Comparison of ENCODE assay signal across 13 cellular contexts in the genomic region with DNA sequence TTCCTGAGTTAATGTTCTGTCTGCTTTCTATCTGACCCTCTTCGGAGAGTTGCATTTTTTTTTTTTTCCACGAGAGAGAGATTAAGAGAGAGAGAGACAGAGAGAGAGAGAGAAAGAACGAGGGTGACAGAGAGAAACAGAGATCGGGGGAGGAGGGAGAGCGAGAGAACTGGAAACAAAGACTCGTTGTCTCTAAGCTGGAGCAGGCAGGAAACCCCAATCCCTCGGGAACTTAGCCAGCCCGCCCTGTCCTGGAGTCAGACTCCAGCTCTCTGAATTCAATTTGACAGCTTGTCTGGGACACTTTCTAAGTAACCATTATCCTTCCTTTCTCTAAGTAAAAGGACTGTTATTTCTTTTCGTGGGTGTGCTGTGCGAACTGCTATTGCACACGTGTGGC.
DNase-seq lines count a peak whose midpoint lies in the region; ATAC-seq and TF ChIP-seq lines count a peak whose summit lies in the region.
"Had no signal": no experiment of that assay in that cellular context is flagged by ENCODE, and none has a peak within 500 bp of the region (broad histone marks: within the 10 kb centered on the region; RNA-seq: fewer than 3 reads in every experiment).

No MANE protein-coding gene starts in this region.

- H3K36me3 Mint-ChIP-seq in glutamatergic neuron (ENCODE audit: unreplicated experiment) (no peaks in the 10 kb centered on the region), neural crest cell (ENCODE audit: low read depth) (no peaks in the 10 kb centered on the region)

- POLR2A ChIA-PET in SK-N-SH (lab: Yijun Ruan, JAX) = no interaction called here

- no peaks in the 10 kb centered on the region for H4K20me1 ChIP-seq in SK-N-SH (ENCODE audit: insufficient read depth)

- no peak for ATAC-seq in GM21576 (IDR thresholded peaks at IDR 0.05; ENCODE audit: unreplicated experiment)
- ATAC-seq: mucosa of descending colon had no signal

- H3K4me1 Mint-ChIP-seq in glutamatergic neuron (ENCODE audit: low read depth, unreplicated experiment) = peaks cover 8% of the 10 kb centered on the region
- H3K4me1 Mint-ChIP-seq in neural crest cell = peaks cover 43% of the 10 kb centered on the region

- H3K9me3 ChIP-seq in BE2C = no peaks in the 10 kb centered on the region
- no peaks in the 10 kb centered on the region for H3K9me3 ChIP-seq in SK-N-SH
- H3K9me3 ChIP-seq: mucosa of descending colon had no signal

- no peaks in the 10 kb centered on the region for H3K9me2 ChIP-seq in SK-N-SH

- WGBS in SK-N-SH (ENCODE audit: low lambda C conversion rate) = 22% methylated on average over 11 of the region's 11 CpGs

- H3K27me3 Mint-ChIP-seq in glutamatergic neuron (ENCODE audit: unreplicated experiment) (peaks cover 2% of the 10 kb centered on the region), neural crest cell (ENCODE audit: low read depth) (no peaks in the 10 kb centered on the region)
- H3K27me3 Mint-ChIP-seq: activated T-cell treated with anti-CD3 and anti-CD28 coated beads, Interleukin-2, amount 50 U/mL, for 24 hours; CD4-positive, CD25-positive, alpha-beta regulatory T cell had no signal

- peak overlapping the region in 1 of 2 experiments; percentile 69; a peak in 2 of 4 replicates for H3K27ac ChIP-seq in SK-N-SH (ENCODE audit: low read depth in 2 of 2, low read length in 1 of 2)

- peak; percentile 68 for DNase-seq in BE2C
- no peak for DNase-seq in SK-N-SH
- peak; percentile 72 for DNase-seq in glutamatergic neuron
- DNase-seq in neural crest cell (ENCODE audit: low read depth, low spot score) = peak; percentile 38
- no peak for DNase-seq in stimulated activated CD4-positive, alpha-beta T cell treated with anti-CD3 and anti-CD28 coated beads, Interleukin-15, amount 100 ng/mL, for 24 hours
- no peak for DNase-seq in iPS-NIHi11 (ENCODE audit: low spot score)
- DNase-seq in activated CD4-positive, CD25-positive, alpha-beta regulatory T cell treated with anti-CD3 and anti-CD28 coated beads, Interleukin-2, amount 50 U/mL, for 72 hours = no peak
- DNase-seq: activated T-cell treated with anti-CD3 and anti-CD28 coated beads, Interleukin-2, amount 50 U/mL, for 24 hours; CD4-positive, CD25-positive, alpha-beta regulatory T cell; HFFc6; mucosa of descending colon; NCI-H2171 had no signal

- no peak for TF ChIP-seq EP300 in SK-N-SH (IDR thresholded peaks at IDR 0.05; ENCODE audit: borderline replicate concordance in 1 of 2, low read depth in 1 of 2, low read length in 1 of 2)

- H3K79me2 ChIP-seq in SK-N-SH (ENCODE audit: insufficient read depth) = no peaks in the 10 kb centered on the region

- H3K9ac ChIP-seq in SK-N-SH = peak overlapping the region; percentile 42; the same call in 1 of the 2 replicates

- H3K27me3 ChIP-seq in BE2C (no peaks in the 10 kb centered on the region), SK-N-SH (ENCODE audit: insufficient read depth) (no peaks in the 10 kb centered on the region)

- peak overlapping the region; percentile 16 for H3K4me3 Mint-ChIP-seq in glutamatergic neuron (ENCODE audit: unreplicated experiment)
- H3K4me3 Mint-ChIP-seq in neural crest cell = no peak overlapping the region
- H3K4me3 Mint-ChIP-seq: activated T-cell treated with anti-CD3 and anti-CD28 coated beads, Interleukin-2, amount 50 U/mL, for 24 hours; CD4-positive, CD25-positive, alpha-beta regulatory T cell; HFFc6 had no signal

- peaks cover 3% of the 10 kb centered on the region for H3F3A ChIP-seq in SK-N-SH (replicated peaks; ENCODE audit: insufficient read depth)

- H3K4me1 ChIP-seq in BE2C = peaks cover 5% of the 10 kb centered on the region
- H3K4me1 ChIP-seq in SK-N-SH (ENCODE audit: control insufficient read depth in 1 of 2, insufficient read depth in 2 of 2, low read depth in 1 of 2, low read length in 1 of 2) = peaks cover 0 to 16% of the 10 kb centered on the region in 2 experiments; a peak in 3 of 4 replicates

- TF ChIP-seq RAD21 in SK-N-SH (IDR thresholded peaks at IDR 0.05; ENCODE audit: low read length) = no peak

- H3K27ac Mint-ChIP-seq in glutamatergic neuron (ENCODE audit: unreplicated experiment) = peak overlapping the region; percentile 71
- H3K27ac Mint-ChIP-seq in neural crest cell (ENCODE audit: unreplicated experiment) = peak overlapping the region; percentile 86
- H3K27ac Mint-ChIP-seq: activated T-cell treated with anti-CD3 and anti-CD28 coated beads, Interleukin-2, amount 50 U/mL, for 24 hours; HFFc6 had no signal

- H3K9me3 Mint-ChIP-seq in glutamatergic neuron (ENCODE audit: unreplicated experiment) = no peaks in the 10 kb centered on the region
- peaks cover 3% of the 10 kb centered on the region for H3K9me3 Mint-ChIP-seq in neural crest cell
- H3K9me3 Mint-ChIP-seq: activated T-cell treated with anti-CD3 and anti-CD28 coated beads, Interleukin-2, amount 50 U/mL, for 24 hours; CD4-positive, CD25-positive, alpha-beta regulatory T cell; HFFc6 had no signal

- H3K36me3 ChIP-seq in BE2C (no peaks in the 10 kb centered on the region), SK-N-SH (replicated peaks in 1 of 2; ENCODE audit: control insufficient read depth in 1 of 2, insufficient read depth in 2 of 2, low read length in 1 of 2) (peaks cover 0 to 14% of the 10 kb centered on the region in 2 experiments)

- H3K4me3 ChIP-seq in BE2C (ENCODE audit: low read depth, low read length) (no peak overlapping the region), SK-N-SH (ENCODE audit: low read depth in 2 of 2, low read length in 1 of 2) (no peak overlapping the region)
- H3K4me3 ChIP-seq: mucosa of descending colon had no signal

- CTCF ChIA-PET in SK-N-SH (lab: Yijun Ruan, JAX) = interaction anchor here (1.1 to 2.5 kb wide), 2 partner anchors 12 to 13 kb away, joined by 5 to 11 read pairs; no protein-coding TSS in a partner anchor

- peak overlapping the region; percentile 35; the same call in 1 of the 2 replicates for H2AFZ ChIP-seq in SK-N-SH (ENCODE audit: low read depth)

- peak overlapping the region; percentile 39 for H3K4me2 ChIP-seq in SK-N-SH

- TF ChIP-seq CTCF in BE2C (IDR thresholded peaks at IDR 0.05; ENCODE audit: low read depth, low read length) (no peak), SK-N-SH (IDR thresholded peaks at IDR 0.05) (no peak), glutamatergic neuron (IDR thresholded peaks at IDR 0.05; ENCODE audit: partially characterized antibody, unreplicated experiment) (no peak), neural crest cell (conservative IDR thresholded peaks at IDR 0.05) (no peak)

TF ChIP-seq in SK-N-SH, 30 proteins besides CTCF, POLR2A, EP300 and RAD21:
- TF ChIP-seq TCF12 (IDR thresholded peaks at IDR 0.05) (no peak), EZH2phosphoT487 (IDR thresholded peaks at IDR 0.05; ENCODE audit: borderline replicate concordance, low read depth) (no peak), GABPA (IDR thresholded peaks at IDR 0.05; ENCODE audit: low read depth) (no peak), JUND (IDR thresholded peaks at IDR 0.05) (0 out of 2 replicates have a peak, but pooled peaks have one; percentile 1), MEF2A (IDR thresholded peaks at IDR 0.05; ENCODE audit: borderline replicate concordance, low read depth) (no peak)
- TF ChIP-seq, protein P1, sequence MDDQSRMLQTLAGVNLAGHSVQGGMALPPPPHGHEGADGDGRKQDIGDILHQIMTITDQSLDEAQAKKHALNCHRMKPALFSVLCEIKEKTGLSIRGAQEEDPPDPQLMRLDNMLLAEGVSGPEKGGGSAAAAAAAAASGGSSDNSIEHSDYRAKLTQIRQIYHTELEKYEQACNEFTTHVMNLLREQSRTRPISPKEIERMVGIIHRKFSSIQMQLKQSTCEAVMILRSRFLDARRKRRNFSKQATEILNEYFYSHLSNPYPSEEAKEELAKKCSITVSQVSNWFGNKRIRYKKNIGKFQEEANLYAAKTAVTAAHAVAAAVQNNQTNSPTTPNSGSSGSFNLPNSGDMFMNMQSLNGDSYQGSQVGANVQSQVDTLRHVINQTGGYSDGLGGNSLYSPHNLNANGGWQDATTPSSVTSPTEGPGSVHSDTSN (IDR thresholded peaks at IDR 0.05) = peak; percentile 76

Comparison
In these comparisons a context has a peak if more than half of its experiments do, and no peak if none do; other contexts are left out.
1. DNase-seq: peak in BE2C (single experiment), glutamatergic neuron (single experiment) and neural crest cell (single experiment); none in SK-N-SH (single experiment), stimulated activated CD4-positive, alpha-beta T cell treated with anti-CD3 and anti-CD28 coated beads, Interleukin-15, amount 100 ng/mL, for 24 hours (single experiment), iPS-NIHi11 (single experiment) and activated CD4-positive, CD25-positive, alpha-beta regulatory T cell treated with anti-CD3 and anti-CD28 coated beads, Interleukin-2, amount 50 U/mL, for 72 hours (single experiment).